15 cellular contexts compared by ENCODE assay signal in genomic region chr5:168347368-168347767, GRCh38. TPM values are rescaled to one million over a fixed set of nuclear protein-coding genes. Genes with fewer than 3 reads are reported as not detected.
A peak's percentile ranks its signal among the peaks of the same experiment; 100 is the strongest.
DNase-seq lines count a peak whose midpoint lies in the region; ATAC-seq and TF ChIP-seq lines count a peak whose summit lies in the region.
"Had no signal": no experiment of that assay in that cellular context is flagged by ENCODE, and none has a peak within 500 bp of the region (broad histone marks: within the 10 kb centered on the region; RNA-seq: fewer than 3 reads in every experiment).

No MANE protein-coding gene starts in this region.

- H3K9ac ChIP-seq in mucosa of rectum (ENCODE audit: low read depth in 1 of 2, low read length in 2 of 2), result no peak overlapping the region

- no peaks in the 10 kb centered on the region for H3K27me3 Mint-ChIP-seq in chondrocyte (ENCODE audit: low read depth)

- in situ Hi-C loops in brain microvascular endothelial cell (cut with HindIII; ENCODE audit: low pct_ligation_motif_present, low sequenced_read_pairs), result no loop called here

- no peak for TF ChIP-seq CTCF in chondrocyte (IDR thresholded peaks at IDR 0.05)
- no peak for TF ChIP-seq CTCF in Peyer's patch (IDR thresholded peaks at IDR 0.05)
- no peak for TF ChIP-seq CTCF in brain microvascular endothelial cell (IDR thresholded peaks at IDR 0.05; ENCODE audit: low read depth, low read length, missing control alignments)

- no peak for TF ChIP-seq POLR2A in GM18505 (IDR thresholded peaks at IDR 0.05; ENCODE audit: borderline replicate concordance, extremely low read depth, insufficient read depth, insufficient read length)
- no peak for TF ChIP-seq POLR2A in Peyer's patch (IDR thresholded peaks at IDR 0.05)

- no peaks in the 10 kb centered on the region for H3K4me1 Mint-ChIP-seq in chondrocyte (ENCODE audit: low read depth)
- H3K4me1 Mint-ChIP-seq in stimulated activated effector memory CD8-positive, alpha-beta T cell treated with anti-CD3 and anti-CD28 coated beads, Interleukin-12 subunit alpha, Interleukin-12 subunit beta, amount 100 ng/mL, for 72 hours, result no peaks in the 10 kb centered on the region
- H3K4me1 Mint-ChIP-seq: brain had no signal

- H3K9me3 Mint-ChIP-seq in chondrocyte (ENCODE audit: low read depth), result no peaks in the 10 kb centered on the region
- no peaks in the 10 kb centered on the region for H3K9me3 Mint-ChIP-seq in stimulated activated effector memory CD8-positive, alpha-beta T cell treated with anti-CD3 and anti-CD28 coated beads, Interleukin-12 subunit alpha, Interleukin-12 subunit beta, amount 100 ng/mL, for 72 hours

- no peaks in the 10 kb centered on the region for H3K36me3 ChIP-seq in mucosa of rectum (ENCODE audit: control insufficient read depth in 2 of 2, insufficient read depth in 2 of 2, low read length in 2 of 2)
- H3K36me3 ChIP-seq in Peyer's patch, result no peaks in the 10 kb centered on the region
- no peaks in the 10 kb centered on the region for H3K36me3 ChIP-seq in brain microvascular endothelial cell (replicated peaks)
- H3K36me3 ChIP-seq: BE2C, left lung had no signal

- no peak overlapping the region for H3K4me3 Mint-ChIP-seq in chondrocyte (ENCODE audit: unreplicated experiment)
- H3K4me3 Mint-ChIP-seq in stimulated activated effector memory CD8-positive, alpha-beta T cell treated with anti-CD3 and anti-CD28 coated beads, Interleukin-12 subunit alpha, Interleukin-12 subunit beta, amount 100 ng/mL, for 72 hours, result no peak overlapping the region
- H3K4me3 Mint-ChIP-seq: brain had no signal

- ATAC-seq in GM18505 (IDR thresholded peaks at IDR 0.05; ENCODE audit: unreplicated experiment) (peak; percentile 80), GM21367 (IDR thresholded peaks at IDR 0.05; ENCODE audit: unreplicated experiment) (peak; percentile 87), HG03469 (IDR thresholded peaks at IDR 0.05; ENCODE audit: unreplicated experiment) (peak; percentile 77)
- ATAC-seq in stimulated activated effector memory CD8-positive, alpha-beta T cell treated with anti-CD3 and anti-CD28 coated beads, Interleukin-12 subunit alpha, Interleukin-12 subunit beta, amount 100 ng/mL, for 72 hours, result no peak
- ATAC-seq: SK-N-SH treated with all-trans-retinoic acid at 6 μM for 48 hours had no signal

- H3K4me1 ChIP-seq in mucosa of rectum (ENCODE audit: control insufficient read depth in 2 of 2, insufficient read depth in 2 of 2, low read length in 2 of 2), result peaks cover 26 to 42% of the 10 kb centered on the region in 2 donors
- H3K4me1 ChIP-seq in Peyer's patch, result peaks cover 0 to 8% (median 0%) of the 10 kb centered on the region in 4 donors
- H3K4me1 ChIP-seq: BE2C had no signal

- H3K9me3 ChIP-seq in mucosa of rectum (ENCODE audit: control insufficient read depth in 2 of 2, low read length in 2 of 2) (no peaks in the 10 kb centered on the region), Peyer's patch (no peaks in the 10 kb centered on the region)
- H3K9me3 ChIP-seq: BE2C, left lung had no signal

- H3K27ac ChIP-seq in mucosa of rectum (ENCODE audit: low read depth in 2 of 2, low read length in 2 of 2), result peak overlapping the region; percentile 56 to 71
- no peak overlapping the region for H3K27ac ChIP-seq in Peyer's patch
- H3K27ac ChIP-seq in brain microvascular endothelial cell, result no peak overlapping the region

- H3K4me3 ChIP-seq in mucosa of rectum (ENCODE audit: low read length in 2 of 2) (no peak overlapping the region), Peyer's patch (no peak overlapping the region), brain microvascular endothelial cell (ENCODE audit: low read depth, low read length) (no peak overlapping the region)
- H3K4me3 ChIP-seq: left lung had no signal

- DNase-seq in chondrocyte (ENCODE audit: low spot score) (no peak), Peyer's patch (no peak), brain microvascular endothelial cell (no peak)
- DNase-seq in stimulated activated effector memory CD8-positive, alpha-beta T cell treated with anti-CD3 and anti-CD28 coated beads, Interleukin-12 subunit alpha, Interleukin-12 subunit beta, amount 100 ng/mL, for 72 hours (ENCODE audit: low spot score in 2 of 2), result no peak
- DNase-seq: BE2C; glutamatergic neuron; left lung; NCI-H1436 treated with DMSO at 0.1 percent for 48 hours; stimulated activated CD4-positive, alpha-beta T cell treated with anti-CD3 and anti-CD28 coated beads, Interleukin-12 subunit alpha, Interleukin-12 subunit beta, amount 100 ng/mL, for 4 hours had no signal

- no peaks in the 10 kb centered on the region for H3K36me3 Mint-ChIP-seq in chondrocyte (ENCODE audit: low read depth)
- no peaks in the 10 kb centered on the region for H3K36me3 Mint-ChIP-seq in stimulated activated effector memory CD8-positive, alpha-beta T cell treated with anti-CD3 and anti-CD28 coated beads, Interleukin-12 subunit alpha, Interleukin-12 subunit beta, amount 100 ng/mL, for 72 hours

- no peak overlapping the region for H3K27ac Mint-ChIP-seq in chondrocyte (ENCODE audit: unreplicated experiment)
- no peak overlapping the region for H3K27ac Mint-ChIP-seq in stimulated activated effector memory CD8-positive, alpha-beta T cell treated with anti-CD3 and anti-CD28 coated beads, Interleukin-12 subunit alpha, Interleukin-12 subunit beta, amount 100 ng/mL, for 72 hours
- H3K27ac Mint-ChIP-seq: brain had no signal

- no peaks in the 10 kb centered on the region for H3K27me3 ChIP-seq in mucosa of rectum (ENCODE audit: control insufficient read depth in 2 of 2, insufficient read depth in 2 of 2, low read length in 2 of 2)
- H3K27me3 ChIP-seq in Peyer's patch, result no peaks in the 10 kb centered on the region
- no peaks in the 10 kb centered on the region for H3K27me3 ChIP-seq in brain microvascular endothelial cell (replicated peaks)
- H3K27me3 ChIP-seq: BE2C, left lung had no signal

RNA-seq across cellular contexts. Expression of gene WWC1, which starts 55.9 kb away (rescaled TPM):
- total RNA-seq in chondrocyte (2.1 to 4.9 TPM (median 2.1 TPM) in 3 replicates), Peyer's patch (10 to 100 TPM; 47.0 to 63.2 (median 52.8) TPM)

Comparison
In these comparisons a context has a peak if more than half of its experiments do, and no peak if none do; other contexts are left out.
1. H3K27ac ChIP-seq: peak in mucosa of rectum (2 of 2); none in Peyer's patch (0 of 4) and brain microvascular endothelial cell (single experiment).